Comparison of ENCODE assay signal across 1 cellular context in the genomic region with DNA sequence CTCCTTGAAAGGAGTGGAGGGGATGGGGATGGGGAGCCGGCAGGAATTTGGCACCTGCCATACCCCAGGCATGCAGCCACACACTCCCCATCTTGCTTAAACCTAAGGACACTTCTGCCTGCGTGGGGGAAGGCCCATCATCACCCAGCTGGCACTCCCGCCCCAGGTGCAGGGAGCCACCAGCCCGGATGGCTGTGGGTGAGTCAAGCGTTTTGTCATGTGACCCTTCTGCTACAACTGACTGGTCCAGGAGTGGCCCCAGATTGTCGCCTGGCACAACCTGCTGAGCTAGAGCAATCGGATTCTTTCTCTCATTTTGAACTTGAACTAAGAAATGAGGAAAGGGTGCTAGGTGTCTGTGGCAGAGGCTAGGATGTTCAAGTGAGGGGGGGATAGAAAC.
TF ChIP-seq lines count a peak whose summit lies in the region.

No MANE protein-coding gene starts in this region.

TF ChIP-seq in GM12878, 131 proteins besides CTCF, POLR2A, EP300 and RAD21 (continued from another document):
- TF ChIP-seq, protein P1, sequence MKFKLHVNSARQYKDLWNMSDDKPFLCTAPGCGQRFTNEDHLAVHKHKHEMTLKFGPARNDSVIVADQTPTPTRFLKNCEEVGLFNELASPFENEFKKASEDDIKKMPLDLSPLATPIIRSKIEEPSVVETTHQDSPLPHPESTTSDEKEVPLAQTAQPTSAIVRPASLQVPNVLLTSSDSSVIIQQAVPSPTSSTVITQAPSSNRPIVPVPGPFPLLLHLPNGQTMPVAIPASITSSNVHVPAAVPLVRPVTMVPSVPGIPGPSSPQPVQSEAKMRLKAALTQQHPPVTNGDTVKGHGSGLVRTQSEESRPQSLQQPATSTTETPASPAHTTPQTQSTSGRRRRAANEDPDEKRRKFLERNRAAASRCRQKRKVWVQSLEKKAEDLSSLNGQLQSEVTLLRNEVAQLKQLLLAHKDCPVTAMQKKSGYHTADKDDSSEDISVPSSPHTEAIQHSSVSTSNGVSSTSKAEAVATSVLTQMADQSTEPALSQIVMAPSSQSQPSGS (IDR thresholded peaks at IDR 0.05; ENCODE audit: low read length) = no peak
- no peak for TF ChIP-seq MEF2A (IDR thresholded peaks at IDR 0.05; ENCODE audit: insufficient read depth, low read depth, low read length)
- TF ChIP-seq, protein P2, sequence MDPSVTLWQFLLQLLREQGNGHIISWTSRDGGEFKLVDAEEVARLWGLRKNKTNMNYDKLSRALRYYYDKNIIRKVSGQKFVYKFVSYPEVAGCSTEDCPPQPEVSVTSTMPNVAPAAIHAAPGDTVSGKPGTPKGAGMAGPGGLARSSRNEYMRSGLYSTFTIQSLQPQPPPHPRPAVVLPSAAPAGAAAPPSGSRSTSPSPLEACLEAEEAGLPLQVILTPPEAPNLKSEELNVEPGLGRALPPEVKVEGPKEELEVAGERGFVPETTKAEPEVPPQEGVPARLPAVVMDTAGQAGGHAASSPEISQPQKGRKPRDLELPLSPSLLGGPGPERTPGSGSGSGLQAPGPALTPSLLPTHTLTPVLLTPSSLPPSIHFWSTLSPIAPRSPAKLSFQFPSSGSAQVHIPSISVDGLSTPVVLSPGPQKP (IDR thresholded peaks at IDR 0.05; ENCODE audit: low read depth, low read length) = no peak
- no peak for TF ChIP-seq EED (IDR thresholded peaks at IDR 0.05; ENCODE audit: low read depth)
- no peak for TF ChIP-seq TBL1XR1 (IDR thresholded peaks at IDR 0.05; ENCODE audit: low read depth, low read length)
- no peak for TF ChIP-seq POLR2AphosphoS2 (IDR thresholded peaks at IDR 0.05; ENCODE audit: low read depth, low read length)
- TF ChIP-seq HDGF (IDR thresholded peaks at IDR 0.05) = no peak
- TF ChIP-seq MYC (IDR thresholded peaks at IDR 0.05; ENCODE audit: insufficient read depth, insufficient read length, insufficient replicate concordance, low read length, severe bottlenecking) = no peak
- no peak for TF ChIP-seq ZNF24 (IDR thresholded peaks at IDR 0.05)
- TF ChIP-seq TCF3 (IDR thresholded peaks at IDR 0.05; ENCODE audit: borderline replicate concordance, insufficient read depth, low read depth, low read length) = no peak
- TF ChIP-seq BRCA1 (IDR thresholded peaks at IDR 0.05; ENCODE audit: low read depth, low read length) = no peak
- no peak for TF ChIP-seq KAT2A (conservative IDR thresholded peaks at IDR 0.05; ENCODE audit: control insufficient read depth, low read depth, low read length)
- TF ChIP-seq, protein P3, sequence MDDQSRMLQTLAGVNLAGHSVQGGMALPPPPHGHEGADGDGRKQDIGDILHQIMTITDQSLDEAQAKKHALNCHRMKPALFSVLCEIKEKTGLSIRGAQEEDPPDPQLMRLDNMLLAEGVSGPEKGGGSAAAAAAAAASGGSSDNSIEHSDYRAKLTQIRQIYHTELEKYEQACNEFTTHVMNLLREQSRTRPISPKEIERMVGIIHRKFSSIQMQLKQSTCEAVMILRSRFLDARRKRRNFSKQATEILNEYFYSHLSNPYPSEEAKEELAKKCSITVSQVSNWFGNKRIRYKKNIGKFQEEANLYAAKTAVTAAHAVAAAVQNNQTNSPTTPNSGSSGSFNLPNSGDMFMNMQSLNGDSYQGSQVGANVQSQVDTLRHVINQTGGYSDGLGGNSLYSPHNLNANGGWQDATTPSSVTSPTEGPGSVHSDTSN (IDR thresholded peaks at IDR 0.05; ENCODE audit: insufficient replicate concordance, low read depth, low read length) = no peak
